Comparison of ENCODE assay signal across 15 cellular contexts in the genomic region with DNA sequence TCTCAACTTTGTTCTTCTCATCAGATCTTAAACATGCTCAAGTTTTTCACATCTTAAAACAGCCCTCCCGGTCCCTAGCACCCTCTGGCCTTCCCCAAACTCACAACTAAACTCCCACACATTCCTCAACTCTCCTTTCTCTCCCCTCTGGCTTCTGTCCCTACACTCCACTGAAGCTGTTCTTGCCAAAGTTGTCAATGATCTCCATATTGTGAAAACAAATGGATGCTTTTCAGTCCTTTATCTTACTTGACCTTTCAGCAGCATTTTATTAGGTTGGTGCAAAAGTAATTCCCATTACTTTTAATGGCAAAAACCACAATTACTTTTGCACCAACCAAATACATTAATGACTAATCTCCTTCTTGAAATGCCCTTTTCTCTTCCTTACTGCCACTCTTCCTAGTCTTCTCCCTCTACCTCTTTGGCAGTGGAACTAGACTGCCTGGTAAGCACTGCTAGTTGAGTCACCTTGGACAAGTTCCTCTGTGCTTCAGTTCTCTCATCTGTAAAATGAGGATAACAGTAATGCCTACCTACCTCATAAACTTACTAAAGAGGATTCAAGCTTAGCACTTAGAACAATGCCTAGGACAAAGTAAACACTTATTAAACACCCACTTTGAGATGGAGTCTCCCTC. TPM values are rescaled to one million over a fixed set of nuclear protein-coding genes. Genes with fewer than 3 reads are reported as not detected.
A peak's percentile ranks its signal among the peaks of the same experiment; 100 is the strongest.
DNase-seq lines count a peak whose midpoint lies in the region; ATAC-seq and TF ChIP-seq lines count a peak whose summit lies in the region.
"Had no signal": no experiment of that assay in that cellular context is flagged by ENCODE, and none has a peak within 500 bp of the region (broad histone marks: within the 10 kb centered on the region; RNA-seq: fewer than 3 reads in every experiment).

No MANE protein-coding gene starts in this region.

- H3K36me3 Mint-ChIP-seq in activated CD4-positive, alpha-beta T cell treated with anti-CD3 and anti-CD28 coated beads, Interleukin-2, amount 10 ng/mL, durations not matched to agents 24 days and 14 days (ENCODE audit: low read depth), result peaks cover 7% of the 10 kb centered on the region
- H3K36me3 Mint-ChIP-seq in endodermal cell (ENCODE audit: low read depth), result peaks cover 7% of the 10 kb centered on the region

- 86 to 88% methylated on average over 1 of the region's 1 CpG for WGBS in endodermal cell (ENCODE audit: insufficient coverage in 1 of 2, insufficient read length in 1 of 2), 2 experiments
- 12 to 17% methylated on average over 1 of the region's 1 CpG for WGBS in aorta, 2 donors

- no peak overlapping the region for H3K4me3 Mint-ChIP-seq in activated CD4-positive, alpha-beta T cell treated with anti-CD3 and anti-CD28 coated beads, Interleukin-2, amount 10 ng/mL, durations not matched to agents 24 days and 14 days
- H3K4me3 Mint-ChIP-seq in endodermal cell, result no peak overlapping the region

- intact Hi-C loops in activated CD4-positive, alpha-beta T cell treated with anti-CD3 and anti-CD28 coated beads, Interleukin-2, amount 10 ng/mL, durations not matched to agents 24 days and 14 days (cut with micrococcal nuclease), result no loop called here
- intact Hi-C loops in Panc1 (cut with micrococcal nuclease; ENCODE audit: unreplicated experiment), result no loop called here
- intact Hi-C loops in aorta (cut with DNase I), result no loop called here

- H3K4me1 Mint-ChIP-seq in activated CD4-positive, alpha-beta T cell treated with anti-CD3 and anti-CD28 coated beads, Interleukin-2, amount 10 ng/mL, durations not matched to agents 24 days and 14 days, result peaks cover 16% of the 10 kb centered on the region
- H3K4me1 Mint-ChIP-seq in endodermal cell, result no peaks in the 10 kb centered on the region

- TSS peak; percentile 65 for BruUV-seq in Panc1 (replicated peaks; lab: Mats Ljungman, UMichigan)

- in situ Hi-C loops in Panc1 (cut with HindIII; ENCODE audit: low pct_unique_long_range_greater_than_20kb, low sequenced_read_pairs), result no loop called here

- peak overlapping the region; percentile 42 for H3K27ac Mint-ChIP-seq in activated CD4-positive, alpha-beta T cell treated with anti-CD3 and anti-CD28 coated beads, Interleukin-2, amount 10 ng/mL, durations not matched to agents 24 days and 14 days
- H3K27ac Mint-ChIP-seq in endodermal cell, result peak overlapping the region; percentile 20

- H3K4me1 ChIP-seq in Panc1 (ENCODE audit: control insufficient read depth, insufficient read depth, low read length), result peaks cover 5% of the 10 kb centered on the region; the same call in 1 of the 2 replicates
- H3K4me1 ChIP-seq in endodermal cell (ENCODE audit: control insufficient read depth, insufficient read depth, low read length), result no peaks in the 10 kb centered on the region
- H3K4me1 ChIP-seq in aorta (ENCODE audit: control insufficient read depth in 1 of 2, insufficient read depth in 2 of 2, low read length in 2 of 2), result peaks cover 0 to 2% of the 10 kb centered on the region in 2 donors
- H3K4me1 ChIP-seq: parathyroid adenoma had no signal

- TF ChIP-seq CTCF in Panc1 (IDR thresholded peaks at IDR 0.05) (no peak), endodermal cell (conservative IDR thresholded peaks at IDR 0.05) (no peak), omental fat pad (IDR thresholded peaks at IDR 0.05) (no peak)

- H3K9me3 ChIP-seq in Panc1 (ENCODE audit: control insufficient read depth, insufficient read depth, low read depth, low read length) (no peaks in the 10 kb centered on the region), endodermal cell (ENCODE audit: control insufficient read depth, low read length) (no peaks in the 10 kb centered on the region), aorta (ENCODE audit: control insufficient read depth, low read length) (no peaks in the 10 kb centered on the region)
- H3K9me3 ChIP-seq: spleen had no signal

- no peak for DNase-seq in activated CD4-positive, alpha-beta T cell treated with anti-CD3 and anti-CD28 coated beads, Interleukin-2, amount 10 ng/mL, durations not matched to agents 24 days and 14 days
- DNase-seq in activated CD4-positive, alpha-beta T cell treated with anti-CD3 and anti-CD28 coated beads for 4 hours, result no peak
- DNase-seq in Panc1 (ENCODE audit: low read depth, low spot score), result no peak
- DNase-seq in endodermal cell, result no peak
- DNase-seq in omental fat pad (ENCODE audit: low spot score), result no peak
- no peak for DNase-seq in aorta
- no peak for DNase-seq in NCI-H2029 treated with DMSO at 0.1 percent for 48 hours (lab: John Stamatoyannopoulos, UW)
- DNase-seq in amygdala (lab: John Stamatoyannopoulos, UW), result no peak
- DNase-seq: caudate nucleus, glutamatergic neuron, midbrain, NCI-H510A, spleen had no signal

- no peak for ATAC-seq in Panc1
- ATAC-seq in omental fat pad (ENCODE audit: low FRiP score), result peak; percentile 87
- ATAC-seq in aorta (ENCODE audit: low FRiP score), result no peak

- no peak overlapping the region for H3K27ac ChIP-seq in Panc1 (ENCODE audit: low read length)
- H3K27ac ChIP-seq in endodermal cell (ENCODE audit: low read depth, low read length), result no peak overlapping the region
- no peak overlapping the region for H3K27ac ChIP-seq in aorta (ENCODE audit: low read depth in 1 of 2, low read length in 2 of 2)
- H3K27ac ChIP-seq: parathyroid adenoma, SK-N-MC had no signal

- no peak overlapping the region for H3K9ac ChIP-seq in endodermal cell (ENCODE audit: extremely low read depth, low read length, poor library complexity, severe bottlenecking)
- H3K9ac ChIP-seq: parathyroid adenoma had no signal

- H3K4me3 ChIP-seq in Panc1 (ENCODE audit: low read depth in 2 of 2, low read length in 2 of 2), result no peak overlapping the region
- no peak overlapping the region for H3K4me3 ChIP-seq in endodermal cell (ENCODE audit: low read length)
- H3K4me3 ChIP-seq in aorta (ENCODE audit: low read length in 2 of 2), result no peak overlapping the region
- H3K4me3 ChIP-seq: SK-N-MC, spleen had no signal

- H3K36me3 ChIP-seq in Panc1 (ENCODE audit: control insufficient read depth, insufficient read depth, low read length), result no peaks in the 10 kb centered on the region
- H3K36me3 ChIP-seq in endodermal cell (ENCODE audit: control insufficient read depth, insufficient read depth, low read length), result peaks cover 6% of the 10 kb centered on the region
- no peaks in the 10 kb centered on the region for H3K36me3 ChIP-seq in aorta (ENCODE audit: control insufficient read depth in 1 of 2, insufficient read depth in 2 of 2, low read length in 1 of 2)

- H3K27me3 ChIP-seq in Panc1 (ENCODE audit: control insufficient read depth, insufficient read depth, low read length) (no peaks in the 10 kb centered on the region), endodermal cell (ENCODE audit: control insufficient read depth, insufficient read depth, low read length, poor library complexity, severe bottlenecking) (no peaks in the 10 kb centered on the region), aorta (ENCODE audit: control insufficient read depth in 1 of 2, insufficient read depth in 2 of 2, low read length in 1 of 2) (no peaks in the 10 kb centered on the region)
- H3K27me3 ChIP-seq: spleen had no signal

- POLR2A ChIA-PET in Panc1 (lab: Charles Lee), result no interaction called here

- CTCF ChIA-PET in Panc1 (lab: Charles Lee), result no interaction called here

- no peaks in the 10 kb centered on the region for H3K27me3 Mint-ChIP-seq in activated CD4-positive, alpha-beta T cell treated with anti-CD3 and anti-CD28 coated beads, Interleukin-2, amount 10 ng/mL, durations not matched to agents 24 days and 14 days
- no peaks in the 10 kb centered on the region for H3K27me3 Mint-ChIP-seq in endodermal cell (ENCODE audit: insufficient read depth)

- no peaks in the 10 kb centered on the region for H3K9me3 Mint-ChIP-seq in activated CD4-positive, alpha-beta T cell treated with anti-CD3 and anti-CD28 coated beads, Interleukin-2, amount 10 ng/mL, durations not matched to agents 24 days and 14 days
- H3K9me3 Mint-ChIP-seq in endodermal cell, result no peaks in the 10 kb centered on the region

RNA-seq across cellular contexts. Expression of gene CERS5, which starts 16.0 kb away (rescaled TPM):
- 62.6 and 66.5 TPM in 2 replicates for total RNA-seq in activated CD4-positive, alpha-beta T cell treated with anti-CD3 and anti-CD28 coated beads, Interleukin-2, amount 10 ng/mL, durations not matched to agents 24 days and 14 days
- 50.5 TPM for total RNA-seq in Panc1 (2021; ENCODE audit: unreplicated experiment)
- polyA plus RNA-seq in Panc1 (2012; ENCODE audit: insufficient read length), result 40.1 TPM
- total RNA-seq in endodermal cell, result 10 to 100 TPM; 59.7 to 65.5 TPM
- 46.4 TPM for polyA plus RNA-seq in endodermal cell (2013, experiment 1 of 2)
- 46.9 TPM for polyA plus RNA-seq in endodermal cell (2013, experiment 2 of 2)
- total RNA-seq in omental fat pad, result 10 to 100 TPM; 20.0 to 27.6 (median 24.6) TPM
- 10 to 100 TPM; 62.8 to 66.6 TPM for total RNA-seq in aorta
- 100 to 1,000 TPM in 1 of 2 donors, 10 to 100 TPM in 1; 27.3 to 115 TPM for polyA plus RNA-seq in aorta

RNA-seq across cellular contexts. Expression of gene COX14, which starts 39.1 kb away (rescaled TPM):
- 44.0 and 45.0 TPM in 2 replicates for total RNA-seq in activated CD4-positive, alpha-beta T cell treated with anti-CD3 and anti-CD28 coated beads, Interleukin-2, amount 10 ng/mL, durations not matched to agents 24 days and 14 days
- 74.5 TPM for total RNA-seq in Panc1 (2021; ENCODE audit: unreplicated experiment)
- polyA plus RNA-seq in Panc1 (2012; ENCODE audit: insufficient read length), result 81.3 TPM
- total RNA-seq in endodermal cell, result 10 to 100 TPM; 26.0 to 26.7 TPM
- 27.9 TPM for polyA plus RNA-seq in endodermal cell (2013, experiment 1 of 2)
- polyA plus RNA-seq in endodermal cell (2013, experiment 2 of 2), result 20.5 TPM
- 100 to 1,000 TPM in 1 of 4 donors, 10 to 100 TPM in 3; 67.3 to 125 (median 88.1) TPM for total RNA-seq in omental fat pad
- 10 to 100 TPM; 49.3 to 52.7 TPM for total RNA-seq in aorta
- 100 to 1,000 TPM in 1 of 2 donors, 10 to 100 TPM in 1; 93.6 to 214 TPM for polyA plus RNA-seq in aorta

RNA-seq across cellular contexts. Expression of gene GPD1, which starts 47.4 kb away (rescaled TPM):
- total RNA-seq in activated CD4-positive, alpha-beta T cell treated with anti-CD3 and anti-CD28 coated beads, Interleukin-2, amount 10 ng/mL, durations not matched to agents 24 days and 14 days, result 0.62 and 0.91 TPM in 2 replicates
- total RNA-seq in Panc1 (2021; ENCODE audit: unreplicated experiment) (0.28 TPM), endodermal cell (1 to 10 TPM in 1 of 2 donors, under 1 TPM in 1; 0.93 to 1.1 TPM), omental fat pad (1,000 to 10,000 TPM in 3 of 4 donors, 100 to 1,000 TPM in 1; 689 to 2,989 (median 2,080) TPM), aorta (1 to 10 TPM; 2.2 to 3.1 TPM)
- not detected for polyA plus RNA-seq in Panc1 (2012; ENCODE audit: insufficient read length)
- 0.32 TPM for polyA plus RNA-seq in endodermal cell (2013, experiment 1 of 2)
- 0.46 TPM for polyA plus RNA-seq in endodermal cell (2013, experiment 2 of 2)
- 10 to 100 TPM in 1 of 2 donors, under 1 TPM in 1; 0.61 to 24.8 TPM for polyA plus RNA-seq in aorta

Comparison
In these comparisons a context has a peak if more than half of its experiments do, and no peak if none do; other contexts are left out.
1. RNA of gene GPD1, which starts 47.4 kb away (total RNA-seq): 689 to 2,989 TPM in omental fat pad; 2.2 to 3.1 TPM in aorta, 0.93 to 1.1 TPM in endodermal cell, 0.62 to 0.91 TPM in activated CD4-positive, alpha-beta T cell treated with anti-CD3 and anti-CD28 coated beads, Interleukin-2, amount 10 ng/mL, durations not matched to agents 24 days and 14 days and 0.28 TPM in Panc1 (single experiment); every median in the first group is over 100 times any median in the second.